14 cellular contexts compared by ENCODE assay signal in genomic region chr4:72846280-72847111, GRCh38.
A peak's percentile ranks its signal among the peaks of the same experiment; 100 is the strongest.
DNase-seq lines count a peak whose midpoint lies in the region; ATAC-seq and TF ChIP-seq lines count a peak whose summit lies in the region.
"Had no signal": no experiment of that assay in that cellular context is flagged by ENCODE, and none has a peak within 500 bp of the region (broad histone marks: within the 10 kb centered on the region; RNA-seq: fewer than 3 reads in every experiment).

No MANE protein-coding gene starts in this region.

- no peak overlapping the region for H3K27ac ChIP-seq in ovary
- H3K27ac ChIP-seq: esophagus squamous epithelium had no signal

- CTCF ChIA-PET in Calu3 (lab: Charles Lee) = no interaction called here

- H3K36me3 Mint-ChIP-seq in Calu3 (ENCODE audit: insufficient read depth, unreplicated experiment) (no peaks in the 10 kb centered on the region), glutamatergic neuron (ENCODE audit: unreplicated experiment) (no peaks in the 10 kb centered on the region)

- DNase-seq in Calu3 = peak; percentile 71
- DNase-seq in RPMI7951 (ENCODE audit: low read depth) = peak; percentile 51
- DNase-seq in glutamatergic neuron = peak; percentile 24
- no peak for DNase-seq in ovary
- DNase-seq in hepatic stellate cell (ENCODE audit: low spot score) = no peak
- DNase-seq: activated CD4-positive, alpha-beta T cell treated with anti-CD3 and anti-CD28 coated beads for 1 hour; amniotic stem cell; Caco-2; esophagus squamous epithelium; NCI-H2081 had no signal

- no peak for TF ChIP-seq POLR2A in ovary (IDR thresholded peaks at IDR 0.05)

- H3K4me1 ChIP-seq in ovary (ENCODE audit: insufficient read depth) = no peaks in the 10 kb centered on the region
- H3K4me1 ChIP-seq: Caco-2, esophagus squamous epithelium had no signal

- ATAC-seq in HG03469 (IDR thresholded peaks at IDR 0.05; ENCODE audit: unreplicated experiment) (peak; percentile 72), GM21447 (IDR thresholded peaks at IDR 0.05; ENCODE audit: unreplicated experiment) (no peak), HG03025 (IDR thresholded peaks at IDR 0.05; ENCODE audit: low FRiP score, unreplicated experiment) (no peak)
- ATAC-seq: mucosa of descending colon had no signal

- no peaks in the 10 kb centered on the region for H3K36me3 ChIP-seq in ovary
- H3K36me3 ChIP-seq: esophagus squamous epithelium had no signal

- 61 to 67% (median 62%) methylated on average over 12 of the region's 12 CpGs for WGBS in ovary, 3 donors

- H3K27ac Mint-ChIP-seq in Calu3 (ENCODE audit: unreplicated experiment) (no peak overlapping the region), glutamatergic neuron (ENCODE audit: unreplicated experiment) (no peak overlapping the region)

- H3K27me3 ChIP-seq in ovary = no peaks in the 10 kb centered on the region
- H3K27me3 ChIP-seq: esophagus squamous epithelium had no signal

- no peak overlapping the region for H3K4me3 ChIP-seq in ovary
- H3K4me3 ChIP-seq: esophagus squamous epithelium, mucosa of descending colon had no signal

- intact Hi-C loops in Calu3 (cut with micrococcal nuclease; ENCODE audit: unreplicated experiment) = no loop called here
- intact Hi-C loops in ovary (cut with DNase I) = no loop called here

- TF ChIP-seq EP300 in ovary (IDR thresholded peaks at IDR 0.05) = no peak

- BruUV-seq in Calu3 (replicated peaks; lab: Mats Ljungman, UMichigan) = no TSS peak

- H3K4me1 Mint-ChIP-seq in Calu3 (ENCODE audit: low read depth, unreplicated experiment) (no peaks in the 10 kb centered on the region), glutamatergic neuron (ENCODE audit: low read depth, unreplicated experiment) (peaks cover 3% of the 10 kb centered on the region)

- H3K27me3 Mint-ChIP-seq in Calu3 (ENCODE audit: unreplicated experiment) = no peaks in the 10 kb centered on the region
- H3K27me3 Mint-ChIP-seq in glutamatergic neuron (ENCODE audit: unreplicated experiment) = peaks cover 2% of the 10 kb centered on the region

- H3K9me3 Mint-ChIP-seq in Calu3 (ENCODE audit: low read depth, unreplicated experiment) = peaks cover 3% of the 10 kb centered on the region
- H3K9me3 Mint-ChIP-seq in glutamatergic neuron (ENCODE audit: unreplicated experiment) = no peaks in the 10 kb centered on the region

- H3K9me3 ChIP-seq in ovary = no peaks in the 10 kb centered on the region
- H3K9me3 ChIP-seq: Caco-2, mucosa of descending colon had no signal

- H3K4me3 Mint-ChIP-seq in Calu3 (ENCODE audit: low read depth, unreplicated experiment) (no peak overlapping the region), glutamatergic neuron (ENCODE audit: unreplicated experiment) (no peak overlapping the region)

- TF ChIP-seq CTCF in Calu3 (IDR thresholded peaks at IDR 0.05; ENCODE audit: unreplicated experiment) = no peak
- no peak for TF ChIP-seq CTCF in glutamatergic neuron (IDR thresholded peaks at IDR 0.05; ENCODE audit: partially characterized antibody, unreplicated experiment)
- no peak for TF ChIP-seq CTCF in ovary (IDR thresholded peaks at IDR 0.05)

Comparison
In these comparisons a context has a peak if more than half of its experiments do, and no peak if none do; other contexts are left out.
1. DNase-seq: peak in Calu3 (single experiment), RPMI7951 (single experiment) and glutamatergic neuron (single experiment); none in ovary (0 of 5) and hepatic stellate cell (single experiment).